19 cellular contexts compared by ENCODE assay signal in genomic region chr3:76245622-76246021, GRCh38.
A peak's percentile ranks its signal among the peaks of the same experiment; 100 is the strongest.
DNase-seq lines count a peak whose midpoint lies in the region; TF ChIP-seq lines count a peak whose summit lies in the region.
"Had no signal": no experiment of that assay in that cellular context is flagged by ENCODE, and none has a peak within 500 bp of the region (broad histone marks: within the 10 kb centered on the region; RNA-seq: fewer than 3 reads in every experiment).

No MANE protein-coding gene starts in this region.

- H3K4me3 ChIP-seq in hepatocyte: no peak overlapping the region
- H3K4me3 ChIP-seq in ascending aorta: no peak overlapping the region
- H3K4me3 ChIP-seq: A549, GM12878, GM23338 had no signal

- DNase-seq in SHP77 treated with DMSO at 0.1 percent for 48 hours (lab: John Stamatoyannopoulos, UW): peak; percentile 5
- no peak for DNase-seq in SHP77 (lab: John Stamatoyannopoulos, UW)
- DNase-seq in NCI-H510A (lab: John Stamatoyannopoulos, UW): peak; percentile 4
- DNase-seq in hepatocyte (ENCODE audit: low spot score): no peak
- no peak for DNase-seq in ascending aorta (ENCODE audit: low spot score in 2 of 2)
- DNase-seq in NCI-H1930 (lab: John Stamatoyannopoulos, UW): no peak
- no peak for DNase-seq in T1000 (lab: John Stamatoyannopoulos, UW)
- DNase-seq: C1 segment of cervical spinal cord; Calu3; CD4-positive, alpha-beta memory T cell; COR-L47; DMS79; EL; GDM1; H9 had no signal

- TF ChIP-seq CTCF in hepatocyte (IDR thresholded peaks at IDR 0.05; ENCODE audit: poor library complexity) (no peak), ascending aorta (IDR thresholded peaks at IDR 0.05) (no peak)

- H3K9me3 ChIP-seq in hepatocyte (ENCODE audit: low read depth) (no peaks in the 10 kb centered on the region), ascending aorta (no peaks in the 10 kb centered on the region)
- H3K9me3 ChIP-seq: A549 had no signal

- peak overlapping the region; percentile 20 for H3K27ac ChIP-seq in hepatocyte
- H3K27ac ChIP-seq in ascending aorta: no peak overlapping the region
- H3K27ac ChIP-seq: 22Rv1, A549 had no signal

- no peak overlapping the region for H2AFZ ChIP-seq in hepatocyte
- H2AFZ ChIP-seq: GM23338 had no signal

- no peaks in the 10 kb centered on the region for H3K4me1 ChIP-seq in hepatocyte (ENCODE audit: insufficient read depth)
- no peaks in the 10 kb centered on the region for H3K4me1 ChIP-seq in ascending aorta
- H3K4me1 ChIP-seq: A549 had no signal

- H4K20me1 ChIP-seq in hepatocyte (ENCODE audit: insufficient read depth, poor library complexity, severe bottlenecking): no peaks in the 10 kb centered on the region

- H3K36me3 ChIP-seq in hepatocyte (replicated peaks; ENCODE audit: insufficient read depth, low read depth): no peaks in the 10 kb centered on the region
- no peaks in the 10 kb centered on the region for H3K36me3 ChIP-seq in ascending aorta

- no peaks in the 10 kb centered on the region for H3K79me2 ChIP-seq in hepatocyte

- no peak overlapping the region for H3K4me2 ChIP-seq in hepatocyte
- H3K4me2 ChIP-seq: A549, GM23338 had no signal

- no peaks in the 10 kb centered on the region for H3K27me3 ChIP-seq in hepatocyte
- no peaks in the 10 kb centered on the region for H3K27me3 ChIP-seq in ascending aorta

- H3K9me2 ChIP-seq in hepatocyte (replicated peaks; ENCODE audit: insufficient read depth): no peaks in the 10 kb centered on the region

- intact Hi-C loops in ascending aorta (cut with DNase I): no loop called here

Comparison
In these comparisons a context has a peak if more than half of its experiments do, and no peak if none do; other contexts are left out.
1. DNase-seq: peak in SHP77 treated with DMSO at 0.1 percent for 48 hours (single experiment) and NCI-H510A (single experiment); none in SHP77 (0 of 2), hepatocyte (single experiment), ascending aorta (0 of 2), NCI-H1930 (0 of 2) and T1000 (single experiment).